Comparison of ENCODE assay signal across 22 cellular contexts in the genomic region with DNA sequence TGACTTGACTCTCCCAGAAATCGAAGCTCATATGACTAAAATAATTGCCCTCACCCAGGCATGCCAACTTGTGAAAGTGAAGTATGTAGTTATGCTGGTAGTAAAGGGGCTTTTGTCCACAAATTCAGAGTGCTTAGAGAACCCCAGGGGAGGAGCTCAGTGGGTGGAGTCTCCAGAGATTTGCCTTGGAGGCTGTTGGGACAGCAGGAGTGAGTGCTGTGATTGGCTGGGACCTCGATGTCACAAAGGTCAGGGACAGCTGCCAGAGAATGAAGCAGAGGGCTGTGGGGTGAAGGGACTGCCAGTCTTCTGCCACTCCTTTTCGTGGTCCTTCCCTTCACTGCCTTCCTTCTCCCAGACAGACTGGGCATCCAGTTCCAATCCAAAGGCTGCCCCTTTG.
"Had no signal": no experiment of that assay in that cellular context is flagged by ENCODE, and none has a peak within 500 bp of the region (broad histone marks: within the 10 kb centered on the region; RNA-seq: fewer than 3 reads in every experiment).

No MANE protein-coding gene starts in this region.

- H3K4me3 Mint-ChIP-seq: activated CD8-positive, alpha-beta T cell treated with anti-CD3 and anti-CD28 coated beads, Interleukin-2, amount 10 ng/mL, durations not matched to agents 7 days and 5 days; central memory CD8-positive, alpha-beta T cell; mesothelial cell of epicardium; naive thymus-derived CD8-positive, alpha-beta T cell; stimulated activated naive CD8-positive, alpha-beta T cell treated with anti-CD3 and anti-CD28 coated beads, Interleukin-15, amount 100 ng/mL, for 72 hours; T-cell; T-helper 2 cell treated with Interferon-gamma antibody and Interleukin-4, amounts not matched to agents 5 μg/mL and 100 μg/mL, for 36 hours had no signal

- H3K4me1 Mint-ChIP-seq: central memory CD8-positive, alpha-beta T cell; mesothelial cell of epicardium; naive thymus-derived CD8-positive, alpha-beta T cell; T-cell had no signal

- H3K27ac Mint-ChIP-seq: activated CD8-positive, alpha-beta T cell treated with anti-CD3 and anti-CD28 coated beads, Interleukin-2, amount 10 ng/mL, durations not matched to agents 7 days and 5 days; activated naive CD4-positive, alpha-beta T cell treated with anti-CD3 and anti-CD28 coated beads, Interleukin-2, amount 50 U/mL, for 72 hours; mesothelial cell of epicardium; progenitor cell of endocrine pancreas; stimulated activated naive CD8-positive, alpha-beta T cell treated with anti-CD3 and anti-CD28 coated beads, Interleukin-15, amount 100 ng/mL, for 72 hours; T-cell; T-helper 2 cell treated with Interferon-gamma antibody and Interleukin-4, amounts not matched to agents 5 μg/mL and 100 μg/mL, for 36 hours had no signal

- H3K36me3 ChIP-seq: esophagus squamous epithelium, gastrocnemius medialis, tibial nerve had no signal

- H3K4me1 ChIP-seq: esophagus squamous epithelium, gastrocnemius medialis, tibial nerve had no signal

- H3K27me3 Mint-ChIP-seq: progenitor cell of endocrine pancreas; stimulated activated naive CD8-positive, alpha-beta T cell treated with anti-CD3 and anti-CD28 coated beads, Interleukin-15, amount 100 ng/mL, for 72 hours had no signal

- H3K27me3 ChIP-seq: gastrocnemius medialis, tibial nerve had no signal

- ATAC-seq: activated CD8-positive, alpha-beta T cell treated with anti-CD3 and anti-CD28 coated beads, Interleukin-2, amount 10 ng/mL, durations not matched to agents 7 days and 5 days; activated naive CD4-positive, alpha-beta T cell treated with anti-CD3 and anti-CD28 coated beads, Interleukin-2, amount 50 U/mL, for 72 hours; gastrocnemius medialis; naive thymus-derived CD8-positive, alpha-beta T cell; stimulated activated naive CD8-positive, alpha-beta T cell treated with anti-CD3 and anti-CD28 coated beads, Interleukin-15, amount 100 ng/mL, for 72 hours; T-cell had no signal

- H3K27ac ChIP-seq: coronary artery, esophagus squamous epithelium, gastrocnemius medialis, tibial nerve, VCaP had no signal

- H3K9me3 Mint-ChIP-seq: activated naive CD4-positive, alpha-beta T cell treated with anti-CD3 and anti-CD28 coated beads, Interleukin-2, amount 50 U/mL, for 72 hours; central memory CD8-positive, alpha-beta T cell; mesothelial cell of epicardium; naive thymus-derived CD8-positive, alpha-beta T cell; stimulated activated naive CD8-positive, alpha-beta T cell treated with anti-CD3 and anti-CD28 coated beads, Interleukin-15, amount 100 ng/mL, for 72 hours; T-cell; T-helper 2 cell treated with Interferon-gamma antibody and Interleukin-4, amounts not matched to agents 5 μg/mL and 100 μg/mL, for 36 hours had no signal

- DNase-seq: activated CD4-positive, alpha-beta T cell treated with anti-CD3 and anti-CD28 coated beads for 1 hour; activated CD4-positive, alpha-beta T cell treated with anti-CD3 and anti-CD28 coated beads, Interleukin-2, amount 50 U/mL, for 1 hour; activated CD8-positive, alpha-beta T cell treated with anti-CD3 and anti-CD28 coated beads, Interleukin-2, amount 10 ng/mL, durations not matched to agents 7 days and 5 days; activated gamma-delta T cell treated with Interleukin-2 at 50 U/mL for 16 hours; activated T-cell treated with anti-CD3 and anti-CD28 coated beads, Interleukin-2, amount 50 U/mL, for 1 hour; esophagus squamous epithelium; gastrocnemius medialis; hypothalamus; kidney; naive thymus-derived CD8-positive, alpha-beta T cell; stimulated activated CD4-positive, alpha-beta T cell treated with anti-CD3 and anti-CD28 coated beads, Interleukin-4, amount 100 ng/mL, for 4 hours; stimulated activated naive CD8-positive, alpha-beta T cell treated with anti-CD3 and anti-CD28 coated beads, Interleukin-15, amount 100 ng/mL, for 72 hours; T-cell had no signal

- H3K9me3 ChIP-seq: esophagus squamous epithelium, gastrocnemius medialis, tibial nerve had no signal

- H3K4me3 ChIP-seq: coronary artery, esophagus squamous epithelium, gastrocnemius medialis, lung, tibial nerve had no signal

- H3K36me3 Mint-ChIP-seq: activated naive CD4-positive, alpha-beta T cell treated with anti-CD3 and anti-CD28 coated beads, Interleukin-2, amount 50 U/mL, for 72 hours; mesothelial cell of epicardium; naive thymus-derived CD8-positive, alpha-beta T cell; T-cell had no signal
